In the genomic region with DNA sequence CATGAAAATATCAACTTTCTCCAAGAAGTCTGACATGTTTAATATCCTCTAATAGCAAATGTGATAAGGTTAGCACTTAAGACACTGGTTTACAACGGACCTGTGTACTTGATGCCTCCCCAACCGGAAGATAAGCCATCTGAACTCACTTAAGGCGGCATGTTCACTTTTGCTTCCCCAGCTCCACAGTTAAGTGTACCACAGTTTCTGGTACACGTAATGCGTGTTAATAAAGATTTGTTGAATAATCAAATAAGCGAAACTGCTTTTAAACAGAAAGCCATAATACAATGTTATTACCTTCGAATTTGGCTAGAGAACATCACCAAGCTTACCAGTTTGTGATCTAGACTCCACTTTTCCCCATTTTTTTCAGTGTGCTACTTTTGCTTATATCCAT, we compare ENCODE assay signal across 8 cellular contexts. TPM values are rescaled to one million over a fixed set of nuclear protein-coding genes. Genes with fewer than 3 reads are reported as not detected.
A peak's percentile ranks its signal among the peaks of the same experiment; 100 is the strongest.
DNase-seq lines count a peak whose midpoint lies in the region; TF ChIP-seq lines count a peak whose summit lies in the region.

No MANE protein-coding gene starts in this region.

- no peak overlapping the region for H2AFZ ChIP-seq in smooth muscle cell (ENCODE audit: low read depth)

- WGBS in smooth muscle cell (ENCODE audit: low lambda C conversion rate) = 72% methylated on average over 7 of the region's 7 CpGs

- DNase-seq in NCI-H526 (lab: John Stamatoyannopoulos, UW) = peak; percentile 23 to 40
- DNase-seq in NCI-H526 treated with DMSO at 0.1 percent for 48 hours (lab: John Stamatoyannopoulos, UW) = no peak
- no peak for DNase-seq in SJCRH30
- DNase-seq in fibroblast of pulmonary artery (ENCODE audit: low read depth) = no peak
- no peak for DNase-seq in smooth muscle cell (lab: John Stamatoyannopoulos, UW; ENCODE audit: unreplicated experiment)
- no peak for DNase-seq in amniotic stem cell (lab: John Stamatoyannopoulos, UW)
- DNase-seq in T1000 (lab: John Stamatoyannopoulos, UW) = no peak
- DNase-seq in retina = no peak

- H3K27me3 ChIP-seq in SJCRH30 (no peaks in the 10 kb centered on the region), smooth muscle cell (ENCODE audit: low read depth) (no peaks in the 10 kb centered on the region)

- H3K36me3 ChIP-seq in SJCRH30 (no peaks in the 10 kb centered on the region), smooth muscle cell (ENCODE audit: low read depth) (no peaks in the 10 kb centered on the region)

- peaks cover 35% of the 10 kb centered on the region for H3K79me2 ChIP-seq in smooth muscle cell (ENCODE audit: low read depth)

- H4K20me1 ChIP-seq in smooth muscle cell (ENCODE audit: low read depth) = peaks cover 25% of the 10 kb centered on the region

- peak overlapping the region; percentile 99 for H3K4me2 ChIP-seq in smooth muscle cell

- H3K9me3 ChIP-seq in SJCRH30 (replicated peaks) (no peaks in the 10 kb centered on the region), smooth muscle cell (replicated peaks; ENCODE audit: low read depth) (no peaks in the 10 kb centered on the region)

- TF ChIP-seq CTCF in fibroblast of pulmonary artery (IDR thresholded peaks at IDR 0.05; ENCODE audit: low read length, missing control alignments) (no peak), smooth muscle cell (IDR thresholded peaks at IDR 0.05; ENCODE audit: borderline replicate concordance, insufficient read depth, poor library complexity, severe bottlenecking) (no peak)

- H3K9ac ChIP-seq in smooth muscle cell (ENCODE audit: low read depth) = peak overlapping the region; percentile 95

- H3K4me1 ChIP-seq in SJCRH30 = 0 out of 2 replicates have a peak, but pooled peaks cover 7% of the 10 kb centered on the region
- H3K4me1 ChIP-seq in smooth muscle cell (ENCODE audit: low read depth) = peaks cover 21% of the 10 kb centered on the region

- H3F3A ChIP-seq in smooth muscle cell (ENCODE audit: low read depth) = peaks cover 6% of the 10 kb centered on the region

- H3K4me3 ChIP-seq in SJCRH30 (peak overlapping the region; percentile 99; the same call in 1 of the 2 replicates), fibroblast of pulmonary artery (replicated peaks; ENCODE audit: low read depth, low read length) (peak overlapping the region; percentile 69), smooth muscle cell (peak overlapping the region; percentile 88)

- no peak overlapping the region for H3K27ac ChIP-seq in SJCRH30
- no peak overlapping the region for H3K27ac ChIP-seq in smooth muscle cell (ENCODE audit: low read depth)

RNA-seq across cellular contexts. Expression of a gene that starts 1.4 kb away (rescaled TPM):
- total RNA-seq in SJCRH30 (2014; rRNA removed; shearing (Covaris generic)) = 28.7 and 33.4 TPM in 2 replicates
- total RNA-seq in smooth muscle cell = 24.8 and 28.2 TPM in 2 replicates
- polyA plus RNA-seq in smooth muscle cell = 2.9 and 5.5 TPM in 2 replicates

RNA-seq across cellular contexts. Expression of a gene that starts 36.5 kb away (rescaled TPM):
- not detected in 2 replicates for total RNA-seq in SJCRH30 (2014; rRNA removed; shearing (Covaris generic))
- total RNA-seq in smooth muscle cell = not detected in 2 replicates
- polyA plus RNA-seq in smooth muscle cell = not detected in 2 replicates

Comparison
In these comparisons a context has a peak if more than half of its experiments do, and no peak if none do; other contexts are left out.
1. DNase-seq: peak in NCI-H526 (2 of 2); none in NCI-H526 treated with DMSO at 0.1 percent for 48 hours (single experiment), SJCRH30 (0 of 2), fibroblast of pulmonary artery (single experiment), smooth muscle cell (single experiment), amniotic stem cell (single experiment), T1000 (single experiment) and retina (single experiment).
2. Peak in every context shown above with its lines, with median percentiles within 50 percentile points of each other: H3K4me3 ChIP-seq.